Comparison of ENCODE assay signal across 1 cellular context in genomic region chr17:7580631-7581554, GRCh38.
TF ChIP-seq lines count a peak whose summit lies in the region.

No MANE protein-coding gene starts in this region.

TF ChIP-seq in SK-N-SH, 30 proteins besides CTCF, POLR2A, EP300 and RAD21 (continued from another document):
- TF ChIP-seq IRF3 (IDR thresholded peaks at IDR 0.05; ENCODE audit: low read depth, low read length) (no peak), TAF1 (IDR thresholded peaks at IDR 0.05; ENCODE audit: borderline replicate concordance, low read depth, low read length) (no peak)
